Comparison of ENCODE assay signal across 8 cellular contexts in genomic region chr5:159017787-159018186, GRCh38.
DNase-seq lines count a peak whose midpoint lies in the region; ATAC-seq and TF ChIP-seq lines count a peak whose summit lies in the region.

No MANE protein-coding gene starts in this region.

- H3K27ac ChIP-seq in C4-2B (peak overlapping the region; percentile 56; the same call in 1 of the 2 replicates), adrenal gland (peak overlapping the region in 2 of 5 donors; percentile 2)

- no peaks in the 10 kb centered on the region for H3K9me3 ChIP-seq in adrenal gland (replicated peaks in 1 of 3)

- H3K36me3 ChIP-seq in adrenal gland (replicated peaks in 1 of 2) = no peaks in the 10 kb centered on the region

- H3K4me1 ChIP-seq in adrenal gland (replicated peaks in 1 of 2) = peaks cover 9 to 22% of the 10 kb centered on the region in 2 donors

- TF ChIP-seq CTCF in C4-2B (conservative IDR thresholded peaks at IDR 0.05) = no peak
- TF ChIP-seq CTCF in adrenal gland (IDR thresholded peaks at IDR 0.05) = no peak

- peak; percentile 66 for ATAC-seq in HG03064 (IDR thresholded peaks at IDR 0.05; ENCODE audit: low read depth, unreplicated experiment)

- DNase-seq in adrenal gland = peak; percentile 43 to 71 (median 57)
- peak; percentile 47 for DNase-seq in kidney tubule cell (ENCODE audit: low spot score)
- no peak for DNase-seq in DMS114 treated with DMSO at 0.1 percent for 48 hours (lab: John Stamatoyannopoulos, UW; ENCODE audit: unreplicated experiment)
- DNase-seq in activated CD4-positive, alpha-beta T cell treated with anti-CD3 and anti-CD28 coated beads for 4 hours = no peak
- DNase-seq in amygdala (lab: John Stamatoyannopoulos, UW) = no peak
- no peak for DNase-seq in T-helper 1 cell

- intact Hi-C loops in adrenal gland (cut with DNase I) = no loop called here

- H3K27me3 ChIP-seq in adrenal gland = no peaks in the 10 kb centered on the region

- no peak overlapping the region for H3K4me3 ChIP-seq in adrenal gland

- WGBS in adrenal gland, 4 donors = 0 to 3% (median 2%) methylated on average over 4 of the region's 4 CpGs

- no peak for TF ChIP-seq POLR2A in adrenal gland (IDR thresholded peaks at IDR 0.05)

Comparison
In these comparisons a context has a peak if more than half of its experiments do, and no peak if none do; other contexts are left out.
1. DNase-seq: peak in adrenal gland (7 of 7) and kidney tubule cell (single experiment); none in DMS114 treated with DMSO at 0.1 percent for 48 hours (single experiment), activated CD4-positive, alpha-beta T cell treated with anti-CD3 and anti-CD28 coated beads for 4 hours (0 of 2), amygdala (0 of 56) and T-helper 1 cell (0 of 5).